In the genomic region with DNA sequence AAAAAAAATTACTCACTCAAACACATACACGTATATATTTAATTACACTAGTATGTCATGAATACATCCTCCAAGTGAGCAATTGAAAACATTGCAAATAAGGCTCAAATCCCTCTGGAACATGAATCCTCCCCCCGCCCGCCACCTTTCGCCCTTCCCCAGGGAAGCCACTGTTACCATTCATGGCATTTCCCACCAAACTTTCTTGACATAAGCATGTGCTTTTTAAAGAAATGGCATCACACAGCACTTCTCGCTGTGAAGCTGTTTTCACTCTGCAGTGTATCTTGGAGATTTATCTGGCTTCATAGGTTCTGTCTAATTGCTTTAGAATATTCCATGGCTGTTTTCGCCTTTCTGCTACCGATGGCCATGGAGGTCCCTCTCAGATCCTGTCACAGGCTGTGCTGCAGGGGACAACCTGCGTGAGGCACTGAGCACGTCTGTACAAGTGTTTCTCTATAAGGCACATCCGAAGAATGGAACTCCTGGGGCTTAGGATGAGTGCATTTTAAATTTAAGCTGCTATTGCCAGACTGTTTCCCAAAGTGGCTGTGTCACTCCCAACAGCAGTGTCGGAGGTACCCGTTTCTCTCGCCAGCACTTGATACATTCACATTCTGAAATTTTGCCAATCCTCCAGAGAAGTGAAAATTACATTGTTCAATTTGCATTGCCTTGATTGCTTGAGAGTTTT, we compare ENCODE assay signal across 16 cellular contexts. TPM values are rescaled to one million over a fixed set of nuclear protein-coding genes. Genes with fewer than 3 reads are reported as not detected.
DNase-seq lines count a peak whose midpoint lies in the region; ATAC-seq and TF ChIP-seq lines count a peak whose summit lies in the region.
"Had no signal": no experiment of that assay in that cellular context is flagged by ENCODE, and none has a peak within 500 bp of the region (broad histone marks: within the 10 kb centered on the region; RNA-seq: fewer than 3 reads in every experiment).

No MANE protein-coding gene starts in this region.

- H3K36me3 ChIP-seq in BLaER1 = peaks cover 63% of the 10 kb centered on the region
- H3K36me3 ChIP-seq in KOPT-K1 (ENCODE audit: insufficient read depth, low read length) = peaks cover 16% of the 10 kb centered on the region
- H3K36me3 ChIP-seq in spleen = no peaks in the 10 kb centered on the region

- peaks cover 6% of the 10 kb centered on the region; the same call in 1 of the 2 replicates for H4K20me1 ChIP-seq in BLaER1

- H3K27ac Mint-ChIP-seq in nephron = peak overlapping the region; percentile 23 to 35 (median 28)
- H3K27ac Mint-ChIP-seq: CD4-positive, alpha-beta memory T cell; GM23338 had no signal

- H3K27ac ChIP-seq in BLaER1 (peak overlapping the region; percentile 96), KOPT-K1 (ENCODE audit: low read depth, low read length, poor library complexity, severe bottlenecking) (peak overlapping the region; percentile 97), spleen (no peak overlapping the region)
- H3K27ac ChIP-seq: C4-2B had no signal

- no peak for TF ChIP-seq CTCF in nephron (IDR thresholded peaks at IDR 0.05; ENCODE audit: unreplicated experiment in 3 of 3)
- no peak for TF ChIP-seq CTCF in spleen (IDR thresholded peaks at IDR 0.05 in 8 of 11, conservative IDR thresholded peaks at IDR 0.05 in 3 of 11)
- no peak for TF ChIP-seq CTCF in lower leg skin (IDR thresholded peaks at IDR 0.05)

- peak overlapping the region; percentile 96 for H3K9ac ChIP-seq in BLaER1

- H3K9me3 ChIP-seq in BLaER1 (no peaks in the 10 kb centered on the region), KOPT-K1 (ENCODE audit: insufficient read depth, low read length, poor library complexity, severe bottlenecking) (no peaks in the 10 kb centered on the region), spleen (no peaks in the 10 kb centered on the region)

- peak overlapping the region in 1 of 3 experiments; percentile 27 for H3K4me3 Mint-ChIP-seq in nephron
- H3K4me3 Mint-ChIP-seq: CD4-positive, alpha-beta memory T cell; GM23338 had no signal

- H3K4me1 ChIP-seq in BLaER1 (peaks cover 62% of the 10 kb centered on the region), spleen (peaks cover 0 to 50% (median 4%) of the 10 kb centered on the region in 6 donors)

- peak overlapping the region; percentile 99 for H3K4me2 ChIP-seq in BLaER1
- H3K4me2 ChIP-seq: GM23338 had no signal

- 81 to 91% (median 87%) methylated on average over 13 of the region's 13 CpGs for WGBS in spleen, 5 donors
- 52 to 56% methylated on average over 13 of the region's 13 CpGs for WGBS in lower leg skin, 2 donors

- H3K27me3 ChIP-seq in BLaER1 (no peaks in the 10 kb centered on the region), spleen (replicated peaks in 1 of 7) (peaks cover 0 to 60% (median 14%) of the 10 kb centered on the region in 7 donors)

- intact Hi-C loops in spleen (cut with DNase I; ENCODE audit: low total_unique reads) = no loop called here
- intact Hi-C loops in lower leg skin (cut with DNase I; ENCODE audit: low total_unique reads) = no loop called here

- peaks cover 2% of the 10 kb centered on the region for H3K9me3 Mint-ChIP-seq in nephron
- H3K9me3 Mint-ChIP-seq: GM23338 had no signal

- DNase-seq in spleen (peak; percentile 17), NCI-H524 (lab: John Stamatoyannopoulos, UW) (no peak), lower leg skin (ENCODE audit: low spot score in 2 of 2) (no peak)
- DNase-seq in activated effector memory CD4-positive, alpha-beta T cell treated with Interleukin-2 at 50 U/mL for 16 hours = no peak
- DNase-seq: ACHN; CD4-positive, alpha-beta memory T cell; DMS79; H7 had no signal

- H3K27me3 Mint-ChIP-seq in nephron (ENCODE audit: low read depth) = peaks cover 60% of the 10 kb centered on the region

- H3K4me1 Mint-ChIP-seq in nephron = peaks cover 52% of the 10 kb centered on the region
- H3K4me1 Mint-ChIP-seq: CD4-positive, alpha-beta memory T cell; GM23338 had no signal

- no peaks in the 10 kb centered on the region for H3K36me3 Mint-ChIP-seq in nephron (ENCODE audit: low read depth)
- H3K36me3 Mint-ChIP-seq: CD4-positive, alpha-beta memory T cell had no signal

- TF ChIP-seq POLR2A in spleen (IDR thresholded peaks at IDR 0.05) (no peak), lower leg skin (IDR thresholded peaks at IDR 0.05) (no peak)

- ATAC-seq in HG03378 (IDR thresholded peaks at IDR 0.05; ENCODE audit: unreplicated experiment) = no peak
- ATAC-seq: GM23338 had no signal

- H3K4me3 ChIP-seq in BLaER1 = peak overlapping the region; percentile 90
- H3K4me3 ChIP-seq in spleen = no peak overlapping the region
- no peak overlapping the region for H3K4me3 ChIP-seq in lower leg skin (ENCODE audit: low read depth, poor library complexity, severe bottlenecking)
- H3K4me3 ChIP-seq: GM23338 had no signal

RNA-seq across cellular contexts. Expression of a gene that starts 22.2 kb away (rescaled TPM):
- total RNA-seq in spleen (10 to 100 TPM in 4 of 7 donors, 1 to 10 TPM in 3; 7.3 to 15.0 (median 10.1) TPM), lower leg skin (1 to 10 TPM; 1.4 to 7.2 (median 4.3) TPM)
- 1 to 10 TPM; 1.4 to 2.6 (median 1.4) TPM for polyA plus RNA-seq in spleen
- total RNA-seq: A172; CD4-positive, alpha-beta memory T cell; HT1080 had no signal
- polyA plus RNA-seq: CD4-positive, alpha-beta memory T cell had no signal

Comparison
In these comparisons a context has a peak if more than half of its experiments do, and no peak if none do; other contexts are left out.
1. H3K27ac ChIP-seq: peak in BLaER1 (single experiment) and KOPT-K1 (single experiment); none in spleen (0 of 8).